ENCODE assay signal across 13 cellular contexts in genomic region chr11:16811136-16812020, GRCh38.
A peak's percentile ranks its signal among the peaks of the same experiment; 100 is the strongest.
DNase-seq lines count a peak whose midpoint lies in the region; ATAC-seq and TF ChIP-seq lines count a peak whose summit lies in the region.
"Had no signal": no experiment of that assay in that cellular context is flagged by ENCODE, and none has a peak within 500 bp of the region (broad histone marks: within the 10 kb centered on the region; RNA-seq: fewer than 3 reads in every experiment).

No MANE protein-coding gene starts in this region.

- no peaks in the 10 kb centered on the region for H3K9me2 ChIP-seq in neural cell (ENCODE audit: insufficient read depth, low read length)

- no peak for TF ChIP-seq RAD21 in neural cell (conservative IDR thresholded peaks at IDR 0.05)

- H3K9me3 Mint-ChIP-seq in Calu3 (ENCODE audit: low read depth, unreplicated experiment) (no peaks in the 10 kb centered on the region), brain (no peaks in the 10 kb centered on the region)

- no peaks in the 10 kb centered on the region for H3F3A ChIP-seq in neural cell (ENCODE audit: insufficient read depth, low read length, poor library complexity, severe bottlenecking)

- H3K4me3 ChIP-seq in neural cell (ENCODE audit: low read length): no peak overlapping the region

- no peak for ATAC-seq in GM18870 (IDR thresholded peaks at IDR 0.05; ENCODE audit: unreplicated experiment)

- H3K4me3 Mint-ChIP-seq in Calu3 (ENCODE audit: low read depth, unreplicated experiment) (no peak overlapping the region), brain (no peak overlapping the region)

- BruUV-seq in Calu3 (replicated peaks; lab: Mats Ljungman, UMichigan): no TSS peak

- H3K27ac Mint-ChIP-seq in Calu3 (ENCODE audit: unreplicated experiment): peak overlapping the region; percentile 25
- H3K27ac Mint-ChIP-seq in brain: peak overlapping the region in 4 of 5 experiments; percentile 52 to 99 (median 90)

- TF ChIP-seq EP300 in neural cell (conservative IDR thresholded peaks at IDR 0.05; ENCODE audit: poor library complexity, severe bottlenecking): no peak

- H3K4me1 Mint-ChIP-seq in Calu3 (ENCODE audit: low read depth, unreplicated experiment) (peaks cover 19% of the 10 kb centered on the region), brain (peaks cover 56% of the 10 kb centered on the region)

- no peaks in the 10 kb centered on the region for H3K27me3 ChIP-seq in neural cell (ENCODE audit: insufficient read depth, low read depth, low read length)

- H3K36me3 Mint-ChIP-seq in Calu3 (ENCODE audit: insufficient read depth, unreplicated experiment) (peaks cover 60% of the 10 kb centered on the region), brain (peaks cover 12% of the 10 kb centered on the region)

- H3K79me2 ChIP-seq in neural cell (replicated peaks; ENCODE audit: insufficient read depth, low read length): no peaks in the 10 kb centered on the region

- no peak overlapping the region for H3K4me2 ChIP-seq in neural cell (ENCODE audit: low read length)

- H3K27me3 Mint-ChIP-seq in Calu3 (ENCODE audit: unreplicated experiment): no peaks in the 10 kb centered on the region
- no peaks in the 10 kb centered on the region for H3K27me3 Mint-ChIP-seq in brain

- no peak for TF ChIP-seq CTCF in Calu3 (IDR thresholded peaks at IDR 0.05; ENCODE audit: unreplicated experiment)
- no peak for TF ChIP-seq CTCF in brain (conservative IDR thresholded peaks at IDR 0.05)
- no peak for TF ChIP-seq CTCF in neural cell (IDR thresholded peaks at IDR 0.05; ENCODE audit: poor library complexity, severe bottlenecking)

- no peaks in the 10 kb centered on the region for H3K9me3 ChIP-seq in neural cell (ENCODE audit: low read length)

- DNase-seq in Calu3 (no peak), substantia nigra (lab: John Stamatoyannopoulos, UW) (no peak), AG20443 (ENCODE audit: low spot score) (no peak), NCI-H1436 (lab: John Stamatoyannopoulos, UW) (no peak)
- DNase-seq: COR-L47, MV-4-11, NCI-H1417 treated with DMSO at 0.1 percent for 48 hours, NCI-H2029 treated with DMSO at 0.1 percent for 48 hours, NCI-H510A, SHP77 had no signal

- intact Hi-C loops in Calu3 (cut with micrococcal nuclease; ENCODE audit: unreplicated experiment): no loop called here

- H2AFZ ChIP-seq in neural cell (ENCODE audit: low read depth, low read length): no peak overlapping the region

- H3K27ac ChIP-seq in neural cell (ENCODE audit: low read length) (peak overlapping the region; percentile 31), substantia nigra (ENCODE audit: low read depth, low read length, poor library complexity, severe bottlenecking) (peak overlapping the region; percentile 18)

- H3K9ac ChIP-seq in neural cell (ENCODE audit: low read length): no peak overlapping the region

- peaks cover 4% of the 10 kb centered on the region for H3K36me3 ChIP-seq in neural cell (ENCODE audit: insufficient read depth, low read length)

- CTCF ChIA-PET in Calu3 (lab: Charles Lee): interaction anchor here (1.3 kb wide), 1 partner anchor 10 kb away, joined by 3 read pairs; no protein-coding TSS in a partner anchor

- no peaks in the 10 kb centered on the region for H4K20me1 ChIP-seq in neural cell (ENCODE audit: insufficient read depth)

TF ChIP-seq in neural cell, 6 proteins besides CTCF, POLR2A, EP300 and RAD21:
- TF ChIP-seq TAF1 (IDR thresholded peaks at IDR 0.05; ENCODE audit: low read depth) (no peak), MXI1 (conservative IDR thresholded peaks at IDR 0.05; ENCODE audit: poor library complexity, severe bottlenecking) (no peak), SMC3 (conservative IDR thresholded peaks at IDR 0.05; ENCODE audit: poor library complexity) (no peak), EZH2 (IDR thresholded peaks at IDR 0.05; ENCODE audit: borderline replicate concordance, insufficient read depth, low read length, poor library complexity, severe bottlenecking) (no peak), POLR2AphosphoS5 (IDR thresholded peaks at IDR 0.05) (no peak), REST (IDR thresholded peaks at IDR 0.05; ENCODE audit: borderline replicate concordance) (no peak)
